ENCODE assay signal across 15 cellular contexts in the genomic region with DNA sequence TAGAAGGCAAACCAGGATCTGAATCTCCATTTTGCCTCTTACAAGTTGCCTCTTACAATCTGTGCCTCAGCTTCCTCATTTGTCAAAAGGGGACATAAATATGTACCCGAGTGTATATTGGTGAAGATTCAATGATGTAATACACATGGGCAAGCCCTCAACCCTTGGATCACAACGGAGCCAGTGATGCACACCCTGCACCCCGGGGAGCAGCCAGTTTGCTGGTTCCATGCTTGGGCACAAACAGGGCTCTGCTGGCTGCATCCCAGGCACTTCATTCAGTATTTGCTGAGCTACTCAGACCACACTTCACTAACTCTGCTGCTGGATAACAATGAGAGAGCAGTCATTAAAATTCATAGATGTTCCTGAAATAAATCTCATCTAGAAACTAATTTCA.
DNase-seq lines count a peak whose midpoint lies in the region; ATAC-seq and TF ChIP-seq lines count a peak whose summit lies in the region.
"Had no signal": no experiment of that assay in that cellular context is flagged by ENCODE, and none has a peak within 500 bp of the region (broad histone marks: within the 10 kb centered on the region; RNA-seq: fewer than 3 reads in every experiment).

No MANE protein-coding gene starts in this region.

- no peaks in the 10 kb centered on the region for H3K9me3 Mint-ChIP-seq in naive thymus-derived CD4-positive, alpha-beta T cell

- no peak overlapping the region for H3K4me2 ChIP-seq in neuronal stem cell (ENCODE audit: insufficient read depth, low read length, poor library complexity, severe bottlenecking)
- H3K4me2 ChIP-seq: A549 had no signal

- ATAC-seq in left lung, result peak; percentile 27
- ATAC-seq in naive thymus-derived CD4-positive, alpha-beta T cell, result no peak
- ATAC-seq: A549, Panc1 had no signal

- TF ChIP-seq CTCF in left lung (IDR thresholded peaks at IDR 0.05) (no peak), foreskin fibroblast (IDR thresholded peaks at IDR 0.05; ENCODE audit: low read depth, low read length) (no peak)

- peaks cover 0 to 18% (median 8%) of the 10 kb centered on the region in 5 donors for H3K27me3 Mint-ChIP-seq in naive thymus-derived CD4-positive, alpha-beta T cell

- no peak overlapping the region for H4K8ac ChIP-seq in neuronal stem cell (ENCODE audit: low read depth, low read length)

- no peak overlapping the region for H3K18ac ChIP-seq in neuronal stem cell (ENCODE audit: low read length)

- POLR2A ChIA-PET in naive thymus-derived CD4-positive, alpha-beta T cell (lab: Charles Lee), result no interaction called here

- H3K27ac ChIP-seq in left lung, result no peak overlapping the region
- no peak overlapping the region for H3K27ac ChIP-seq in naive thymus-derived CD4-positive, alpha-beta T cell (ENCODE audit: low read depth, low read length)
- H3K27ac ChIP-seq in neuronal stem cell (replicated peaks; ENCODE audit: low read length), result no peak overlapping the region
- H3K27ac ChIP-seq: A549, C4-2B had no signal

- H3K9me3 ChIP-seq in left lung (no peaks in the 10 kb centered on the region), neuronal stem cell (replicated peaks in 1 of 2; ENCODE audit: control insufficient read depth in 2 of 2, insufficient read depth in 1 of 2, low read depth in 1 of 2, low read length in 2 of 2) (no peaks in the 10 kb centered on the region)
- H3K9me3 ChIP-seq in naive thymus-derived CD4-positive, alpha-beta T cell (ENCODE audit: control insufficient read depth in 2 of 3, low read length in 3 of 3), result no peaks in the 10 kb centered on the region
- H3K9me3 ChIP-seq: A549, MG63 had no signal

- no peak overlapping the region for H3K9ac ChIP-seq in neuronal stem cell (ENCODE audit: low read depth, low read length, poor library complexity)

- no peak overlapping the region for H2BK120ac ChIP-seq in neuronal stem cell (ENCODE audit: low read depth, low read length)

- no peaks in the 10 kb centered on the region for H3K27me3 ChIP-seq in left lung
- H3K27me3 ChIP-seq in naive thymus-derived CD4-positive, alpha-beta T cell (ENCODE audit: control insufficient read depth in 2 of 2, insufficient read depth in 2 of 2, low read length in 2 of 2), result no peaks in the 10 kb centered on the region
- H3K27me3 ChIP-seq in neuronal stem cell (ENCODE audit: control insufficient read depth in 3 of 3, insufficient read depth in 3 of 3, low read depth in 1 of 3, low read length in 3 of 3), result no peaks in the 10 kb centered on the region
- H3K27me3 ChIP-seq: MG63 had no signal

- H2AK5ac ChIP-seq in neuronal stem cell (ENCODE audit: low read depth, low read length), result no peak overlapping the region

- no peak overlapping the region for H4K91ac ChIP-seq in neuronal stem cell (ENCODE audit: low read depth, low read length, poor library complexity)

- H3K4me3 ChIP-seq in left lung (no peak overlapping the region), foreskin fibroblast (ENCODE audit: low read depth in 1 of 2, low read length in 2 of 2) (no peak overlapping the region), neuronal stem cell (ENCODE audit: low read length in 2 of 2) (no peak overlapping the region)
- no peak overlapping the region for H3K4me3 ChIP-seq in naive thymus-derived CD4-positive, alpha-beta T cell (ENCODE audit: low read length)
- H3K4me3 ChIP-seq: A549, MG63 had no signal

- no peak overlapping the region for H2BK12ac ChIP-seq in neuronal stem cell (ENCODE audit: low read length)

- DNase-seq in DMS79 (lab: John Stamatoyannopoulos, UW) (peak; percentile 95), NCI-H2029 treated with DMSO at 0.1 percent for 48 hours (lab: John Stamatoyannopoulos, UW) (peak; percentile 81), NCI-H510A (lab: John Stamatoyannopoulos, UW) (peak; percentile 38), left lung (no peak), foreskin fibroblast (no peak), EL (no peak), neuronal stem cell (ENCODE audit: low spot score) (no peak)
- no peak for DNase-seq in naive thymus-derived CD4-positive, alpha-beta T cell
- DNase-seq: DMS 273 treated with DMSO at 0.1 percent for 48 hours, MG63, NCI-H2081 treated with DMSO at 0.1 percent for 48 hours, NCI-H82 had no signal

- no peak overlapping the region for H3K4ac ChIP-seq in neuronal stem cell (ENCODE audit: low read length)

- peaks cover 0 to 5% of the 10 kb centered on the region in 2 donors for H3K36me3 ChIP-seq in left lung
- no peaks in the 10 kb centered on the region for H3K36me3 ChIP-seq in naive thymus-derived CD4-positive, alpha-beta T cell (ENCODE audit: control insufficient read depth in 2 of 3, insufficient read depth in 3 of 3, low read length in 3 of 3)
- H3K36me3 ChIP-seq in neuronal stem cell (replicated peaks in 1 of 2; ENCODE audit: control insufficient read depth in 2 of 2, insufficient read depth in 2 of 2, low read length in 2 of 2), result peaks cover 7 to 44% of the 10 kb centered on the region in 2 donors
- H3K36me3 ChIP-seq: MG63 had no signal

- peaks cover 0 to 2% (median 0%) of the 10 kb centered on the region in 7 donors for H3K4me1 Mint-ChIP-seq in naive thymus-derived CD4-positive, alpha-beta T cell

- intact Hi-C loops in left lung (cut with DNase I), result no loop called here
- intact Hi-C loops in naive thymus-derived CD4-positive, alpha-beta T cell (cut with micrococcal nuclease), result no loop called here

- no peaks in the 10 kb centered on the region for H3K79me1 ChIP-seq in neuronal stem cell (ENCODE audit: low read depth, low read length)

- no peak overlapping the region for H3K27ac Mint-ChIP-seq in naive thymus-derived CD4-positive, alpha-beta T cell

- no peak overlapping the region for H3K14ac ChIP-seq in neuronal stem cell (ENCODE audit: low read length)

- H3K4me3 Mint-ChIP-seq in naive thymus-derived CD4-positive, alpha-beta T cell, result no peak overlapping the region

- H3K36me3 Mint-ChIP-seq in naive thymus-derived CD4-positive, alpha-beta T cell, result no peaks in the 10 kb centered on the region

- H2BK15ac ChIP-seq in neuronal stem cell (ENCODE audit: low read length), result no peak overlapping the region

- no peaks in the 10 kb centered on the region for H3K4me1 ChIP-seq in left lung
- H3K4me1 ChIP-seq in naive thymus-derived CD4-positive, alpha-beta T cell (ENCODE audit: control insufficient read depth in 2 of 2, insufficient read depth in 2 of 2, low read length in 2 of 2), result no peaks in the 10 kb centered on the region
- no peaks in the 10 kb centered on the region for H3K4me1 ChIP-seq in neuronal stem cell (ENCODE audit: control insufficient read depth in 2 of 2, insufficient read depth in 1 of 2, low read depth in 1 of 2, low read length in 2 of 2)
- H3K4me1 ChIP-seq: A549 had no signal

- CTCF ChIA-PET in naive thymus-derived CD4-positive, alpha-beta T cell (lab: Charles Lee), result interaction anchor here (0.7 to 1.3 kb wide), 2 partner anchors 125 to 1230 kb away, joined by 3 read pairs; no protein-coding TSS in a partner anchor

- no peak overlapping the region for H2BK5ac ChIP-seq in neuronal stem cell (ENCODE audit: low read length)

- no CpG with 5 or more reads among the region's 3 CpGs for WGBS in neuronal stem cell (ENCODE audit: extremely low coverage in 2 of 2, insufficient read length in 2 of 2, insufficient replicate concordance in 1 of 2), 2 donors

- no peak overlapping the region for H2AFZ ChIP-seq in neuronal stem cell (ENCODE audit: low read length)

- no peak overlapping the region for H3K23ac ChIP-seq in neuronal stem cell (ENCODE audit: low read depth, low read length, poor library complexity)

Comparison
In these comparisons a context has a peak if more than half of its experiments do, and no peak if none do; other contexts are left out.
1. DNase-seq: peak in DMS79 (single experiment), NCI-H2029 treated with DMSO at 0.1 percent for 48 hours (single experiment) and NCI-H510A (single experiment); none in left lung (0 of 2), foreskin fibroblast (0 of 2), EL (single experiment), naive thymus-derived CD4-positive, alpha-beta T cell (0 of 9) and neuronal stem cell (single experiment).